ENCODE assay signal across 8 cellular contexts in the genomic region with DNA sequence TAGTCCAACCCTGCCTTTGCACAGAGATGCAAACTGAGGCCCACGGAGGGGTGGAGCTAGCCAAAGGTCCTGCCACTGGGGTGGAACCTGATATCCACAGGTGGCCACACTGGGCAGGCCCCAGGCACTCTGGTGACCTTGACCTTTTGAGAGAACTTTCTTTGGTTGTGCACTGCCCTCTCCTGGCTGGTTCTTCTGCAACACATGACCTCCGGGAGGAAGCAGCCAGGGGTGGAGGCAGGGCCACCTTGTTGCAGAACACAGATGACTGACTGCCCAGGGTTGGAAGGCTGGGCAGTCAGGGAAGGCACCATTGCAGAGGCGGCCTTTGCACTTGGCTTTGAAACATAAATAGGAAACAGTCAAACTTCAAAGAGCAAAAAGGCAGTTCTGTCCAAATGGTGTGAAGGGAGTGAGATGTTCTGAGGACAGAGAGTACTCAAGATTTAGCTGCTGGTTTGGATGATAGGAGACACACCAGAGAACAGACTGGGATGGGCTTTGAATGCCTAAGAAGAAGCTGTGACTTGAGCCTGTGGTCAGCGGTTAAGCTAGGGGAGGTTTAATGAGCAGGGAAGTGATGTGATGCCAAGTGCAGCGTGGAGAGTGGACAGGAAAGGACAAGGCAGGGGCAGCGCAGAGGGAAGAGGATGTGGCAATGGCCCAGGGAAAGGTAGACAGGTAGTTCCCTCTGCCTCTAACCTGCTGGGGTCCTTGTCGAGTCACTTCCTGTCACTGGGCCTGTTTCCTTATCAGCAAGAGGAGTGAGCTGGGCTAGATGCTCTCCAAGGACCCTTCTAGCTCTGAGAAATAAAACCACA. TPM values are rescaled to one million over a fixed set of nuclear protein-coding genes. Genes with fewer than 3 reads are reported as not detected.
A peak's percentile ranks its signal among the peaks of the same experiment; 100 is the strongest.
DNase-seq lines count a peak whose midpoint lies in the region; ATAC-seq and TF ChIP-seq lines count a peak whose summit lies in the region.

No MANE protein-coding gene starts in this region.

- DNase-seq in GM12864 (ENCODE audit: low read depth) (peak; percentile 38), KBM-7 (peak; percentile 67), T47D (ENCODE audit: low read depth in 1 of 2, low spot score in 1 of 2) (peak; percentile 68 to 87), immature natural killer cell (peak; percentile 30 to 45 (median 34)), NCI-H2171 treated with DMSO at 0.1 percent for 48 hours (lab: John Stamatoyannopoulos, UW) (no peak)
- DNase-seq in T-helper 2 cell treated with Interferon-gamma antibody and Interleukin-4, amounts not matched to agents 5 μg/mL and 100 μg/mL, for 36 hours (ENCODE audit: low spot score), result peak; percentile 59
- DNase-seq in stimulated activated CD4-positive, alpha-beta T cell treated with anti-CD3 and anti-CD28 coated beads, Interleukin-12 subunit alpha, Interleukin-12 subunit beta, amount 100 ng/mL, for 24 hours (ENCODE audit: low read depth in 2 of 2), result peak; percentile 27 to 29

- no peaks in the 10 kb centered on the region for H3K9me3 Mint-ChIP-seq in T-helper 2 cell treated with Interferon-gamma antibody and Interleukin-4, amounts not matched to agents 5 μg/mL and 100 μg/mL, for 36 hours
- H3K9me3 Mint-ChIP-seq in immature natural killer cell, result peaks cover 0 to 3% (median 0%) of the 10 kb centered on the region in 6 donors

- TF ChIP-seq CTCF in GM12864 (IDR thresholded peaks at IDR 0.05; ENCODE audit: low read depth, low read length, missing control alignments), result peak; percentile 75

- in situ Hi-C loops in KBM-7 (cut with MboI; ENCODE audit: low pct_unique_long_range_greater_than_20kb, low sequenced_read_pairs) (no loop called here), T47D (cut with HindIII; ENCODE audit: low pct_unique_long_range_greater_than_20kb, low sequenced_read_pairs) (no loop called here)

- H3K36me3 Mint-ChIP-seq in T-helper 2 cell treated with Interferon-gamma antibody and Interleukin-4, amounts not matched to agents 5 μg/mL and 100 μg/mL, for 36 hours (ENCODE audit: low read depth), result no peaks in the 10 kb centered on the region
- H3K36me3 Mint-ChIP-seq in immature natural killer cell, result no peaks in the 10 kb centered on the region

- H3K27me3 Mint-ChIP-seq in T-helper 2 cell treated with Interferon-gamma antibody and Interleukin-4, amounts not matched to agents 5 μg/mL and 100 μg/mL, for 36 hours (ENCODE audit: low read depth), result peaks cover 4% of the 10 kb centered on the region
- H3K27me3 Mint-ChIP-seq in immature natural killer cell (ENCODE audit: low read depth in 3 of 3), result peaks cover 0 to 5% (median under 1%) of the 10 kb centered on the region in 3 donors

- H3K27ac Mint-ChIP-seq in T-helper 2 cell treated with Interferon-gamma antibody and Interleukin-4, amounts not matched to agents 5 μg/mL and 100 μg/mL, for 36 hours, result peak overlapping the region; percentile 51
- peak overlapping the region in 4 of 6 donors; percentile 4 to 69 (median 60) for H3K27ac Mint-ChIP-seq in immature natural killer cell

- H3K4me1 Mint-ChIP-seq in T-helper 2 cell treated with Interferon-gamma antibody and Interleukin-4, amounts not matched to agents 5 μg/mL and 100 μg/mL, for 36 hours (ENCODE audit: low read depth), result peaks cover 9% of the 10 kb centered on the region
- peaks cover 6 to 12% of the 10 kb centered on the region in 2 donors for H3K4me1 Mint-ChIP-seq in immature natural killer cell

- peak; percentile 96 for ATAC-seq in GM21786 (IDR thresholded peaks at IDR 0.05; ENCODE audit: unreplicated experiment)

- H3K4me3 ChIP-seq in GM12864 (ENCODE audit: low read depth, low read length), result no peak overlapping the region

- peak overlapping the region; percentile 4 for H3K4me3 Mint-ChIP-seq in T-helper 2 cell treated with Interferon-gamma antibody and Interleukin-4, amounts not matched to agents 5 μg/mL and 100 μg/mL, for 36 hours
- no peak overlapping the region for H3K4me3 Mint-ChIP-seq in immature natural killer cell

RNA-seq across cellular contexts. Expression of gene TCOF1, which starts 6.8 kb away (rescaled TPM):
- polyA plus RNA-seq in immature natural killer cell, result 10 to 100 TPM in 1 of 3 donors, 1 to 10 TPM in 2; 3.2 to 21.5 (median 3.5) TPM

RNA-seq across cellular contexts. Expression of gene ARSI, which starts 48.0 kb away (rescaled TPM):
- not detected for polyA plus RNA-seq in immature natural killer cell
